16 cellular contexts compared by ENCODE assay signal in the genomic region with DNA sequence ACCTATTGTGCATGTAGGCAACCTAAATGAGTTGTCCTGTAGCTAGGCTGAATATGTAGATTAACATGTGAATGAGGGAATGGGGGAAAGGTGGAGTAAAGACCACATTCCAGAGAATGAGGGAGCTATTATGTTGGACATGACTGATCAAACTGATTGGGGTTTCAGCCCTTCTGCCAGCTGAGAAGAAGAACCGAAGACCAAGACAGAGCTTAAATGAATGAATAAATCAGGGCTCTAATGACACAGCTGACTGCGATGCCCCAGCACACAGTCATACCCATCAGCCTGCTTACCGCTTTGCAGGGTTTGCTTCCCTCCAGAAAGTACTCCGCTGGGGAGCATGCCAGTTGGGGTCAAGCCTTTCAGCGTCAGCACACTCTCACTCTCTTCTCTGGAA.
DNase-seq lines count a peak whose midpoint lies in the region; ATAC-seq and TF ChIP-seq lines count a peak whose summit lies in the region.
"Had no signal": no experiment of that assay in that cellular context is flagged by ENCODE, and none has a peak within 500 bp of the region (broad histone marks: within the 10 kb centered on the region; RNA-seq: fewer than 3 reads in every experiment).

No MANE protein-coding gene starts in this region.

- no peak overlapping the region for H2BK20ac ChIP-seq in H9 (ENCODE audit: low read depth, low read length, poor library complexity, severe bottlenecking)

- H3K23ac ChIP-seq in H9 (ENCODE audit: insufficient read length, low read depth, low read length) = no peak overlapping the region

- TF ChIP-seq EP300 in stomach (IDR thresholded peaks at IDR 0.05) = no peak

- DNase-seq in H9 (peak; percentile 63), stomach (no peak), osteoblast (ENCODE audit: insufficient read length, low spot score, missing footprints) (no peak)
- DNase-seq: CD4-positive, CD25-positive, alpha-beta regulatory T cell; COR-L47; NCI-H1436; NCI-H2029; NCI-H345; NCI-H526 had no signal

- no peaks in the 10 kb centered on the region for H3K27me3 Mint-ChIP-seq in H9 (ENCODE audit: low read depth)
- no peaks in the 10 kb centered on the region for H3K27me3 Mint-ChIP-seq in dendritic cell treated with granulocyte-macrophage colony-stimulating factor and Interleukin-4, amounts not matched to agents 40 ng/mL and 50 ng/mL, for 4 days
- H3K27me3 Mint-ChIP-seq: B cell; CD4-positive, CD25-positive, alpha-beta regulatory T cell had no signal

- H3K9me3 ChIP-seq in H9 (ENCODE audit: control insufficient read depth, low read depth, low read length) = no peaks in the 10 kb centered on the region
- H3K9me3 ChIP-seq in iPS-15b (ENCODE audit: control insufficient read depth, insufficient read depth, low read length) = no peaks in the 10 kb centered on the region
- H3K9me3 ChIP-seq in stomach = no peaks in the 10 kb centered on the region
- no peaks in the 10 kb centered on the region for H3K9me3 ChIP-seq in osteoblast (ENCODE audit: low read depth, low read length)

- intact Hi-C loops in dendritic cell treated with granulocyte-macrophage colony-stimulating factor and Interleukin-4, amounts not matched to agents 40 ng/mL and 50 ng/mL, for 4 days (cut with micrococcal nuclease) = no loop called here
- intact Hi-C loops in stomach (cut with DNase I; ENCODE audit: low total_unique reads) = no loop called here

- H2AFZ ChIP-seq in H9 (ENCODE audit: low read length) (no peak overlapping the region), osteoblast (ENCODE audit: low read length) (no peak overlapping the region)

- H3K79me2 ChIP-seq in H9 (ENCODE audit: insufficient read depth, low read length) = no peaks in the 10 kb centered on the region
- H3K79me2 ChIP-seq in osteoblast (ENCODE audit: insufficient read depth, low read length) = no peaks in the 10 kb centered on the region

- H3K4me2 ChIP-seq in H9 (ENCODE audit: insufficient read depth, insufficient read length, low read length) (peak overlapping the region; percentile 48), osteoblast (ENCODE audit: insufficient read depth, low read length) (no peak overlapping the region)

- no peaks in the 10 kb centered on the region for H4K20me1 ChIP-seq in H9 (ENCODE audit: control insufficient read depth, insufficient read depth, insufficient read length)
- no peaks in the 10 kb centered on the region for H4K20me1 ChIP-seq in osteoblast (ENCODE audit: insufficient read depth, low read length)

- H3T11ph ChIP-seq in H9 (ENCODE audit: low read length) = no peak overlapping the region

- H3K18ac ChIP-seq in H9 (ENCODE audit: insufficient read length, low read depth, low read length) = peak overlapping the region; percentile 8

- H3K27me3 ChIP-seq in H9 (ENCODE audit: insufficient read depth, low read length) (no peaks in the 10 kb centered on the region; the same call in 1 of the 2 replicates), iPS-15b (ENCODE audit: control insufficient read depth, insufficient read depth, low read length) (no peaks in the 10 kb centered on the region), stomach (no peaks in the 10 kb centered on the region), osteoblast (ENCODE audit: insufficient read depth, low read length) (no peaks in the 10 kb centered on the region)

- H2BK120ac ChIP-seq in H9 (ENCODE audit: low read depth, low read length, poor library complexity, severe bottlenecking) = no peak overlapping the region

- H4K8ac ChIP-seq in H9 (replicated peaks; ENCODE audit: insufficient read length, low read depth, low read length) = no peak overlapping the region

- peak overlapping the region; percentile 42 to 69 for H3K4me3 Mint-ChIP-seq in H9
- no peak overlapping the region for H3K4me3 Mint-ChIP-seq in dendritic cell treated with granulocyte-macrophage colony-stimulating factor and Interleukin-4, amounts not matched to agents 40 ng/mL and 50 ng/mL, for 4 days
- H3K4me3 Mint-ChIP-seq: B cell; CD4-positive, CD25-positive, alpha-beta regulatory T cell had no signal

- H3K14ac ChIP-seq in H9 (ENCODE audit: insufficient read depth, low read length) = no peak overlapping the region

- H3K4me1 ChIP-seq in H9 (ENCODE audit: insufficient read depth, low read length) = peaks cover 6% of the 10 kb centered on the region; the same call in 1 of the 2 replicates
- H3K4me1 ChIP-seq in iPS-15b (ENCODE audit: control insufficient read depth, insufficient read depth, low read length) = peaks cover 24% of the 10 kb centered on the region
- H3K4me1 ChIP-seq in stomach = no peaks in the 10 kb centered on the region
- H3K4me1 ChIP-seq in osteoblast (ENCODE audit: insufficient read depth, low read length) = no peaks in the 10 kb centered on the region

- H3K27ac Mint-ChIP-seq in H9 = peak overlapping the region; percentile 94 to 98 (median 97)
- H3K27ac Mint-ChIP-seq in dendritic cell treated with granulocyte-macrophage colony-stimulating factor and Interleukin-4, amounts not matched to agents 40 ng/mL and 50 ng/mL, for 4 days = peak overlapping the region; percentile 19
- H3K27ac Mint-ChIP-seq: B cell; CD4-positive, CD25-positive, alpha-beta regulatory T cell had no signal

- no peak overlapping the region for H3K56ac ChIP-seq in H9 (ENCODE audit: insufficient read length, low read depth, low read length)

- WGBS in H9 (ENCODE audit: extremely low coverage, insufficient read length, low lambda C conversion rate) = no CpG with 5 or more reads among the region's 5 CpGs
- 72 to 84% (median 77%) methylated on average over 5 of the region's 5 CpGs for whole genome bisulfite sequencing in stomach, 5 donors

- H3K23me2 ChIP-seq in H9 (ENCODE audit: insufficient read length, low read depth, low read length, poor library complexity, severe bottlenecking) = no peaks in the 10 kb centered on the region

- peaks cover 54 to 63% of the 10 kb centered on the region in 2 experiments for H3K4me1 Mint-ChIP-seq in H9
- H3K4me1 Mint-ChIP-seq in dendritic cell treated with granulocyte-macrophage colony-stimulating factor and Interleukin-4, amounts not matched to agents 40 ng/mL and 50 ng/mL, for 4 days (ENCODE audit: low read depth) = peaks cover 7% of the 10 kb centered on the region
- H3K4me1 Mint-ChIP-seq: B cell had no signal

- H2AK5ac ChIP-seq in H9 (ENCODE audit: insufficient read length, low read length) = no peak overlapping the region

- no peak overlapping the region for H3K4ac ChIP-seq in H9 (ENCODE audit: low read depth, low read length)

- no peak overlapping the region for H2BK15ac ChIP-seq in H9 (ENCODE audit: low read depth, low read length)

- no peak overlapping the region for H2BK5ac ChIP-seq in H9 (ENCODE audit: insufficient read length, low read length)

- peaks cover 0 to 4% (median 0%) of the 10 kb centered on the region in 3 experiments; a peak in 2 of 7 replicates for H3K36me3 Mint-ChIP-seq in H9 (ENCODE audit: insufficient read depth in 1 of 3, low read depth in 3 of 3)
- peaks cover 51% of the 10 kb centered on the region for H3K36me3 Mint-ChIP-seq in dendritic cell treated with granulocyte-macrophage colony-stimulating factor and Interleukin-4, amounts not matched to agents 40 ng/mL and 50 ng/mL, for 4 days (ENCODE audit: low read depth)

- no peak for TF ChIP-seq CTCF in 22Rv1 (IDR thresholded peaks at IDR 0.05)
- no peak for TF ChIP-seq CTCF in H9 (conservative IDR thresholded peaks at IDR 0.05)
- TF ChIP-seq CTCF in stomach (IDR thresholded peaks at IDR 0.05) = no peak
- TF ChIP-seq CTCF in osteoblast (IDR thresholded peaks at IDR 0.05; ENCODE audit: extremely low read depth, low read depth, low read length) = no peak

- H3K9me3 Mint-ChIP-seq in H9 = no peaks in the 10 kb centered on the region
- no peaks in the 10 kb centered on the region for H3K9me3 Mint-ChIP-seq in dendritic cell treated with granulocyte-macrophage colony-stimulating factor and Interleukin-4, amounts not matched to agents 40 ng/mL and 50 ng/mL, for 4 days
- H3K9me3 Mint-ChIP-seq: CD4-positive, CD25-positive, alpha-beta regulatory T cell had no signal

- ATAC-seq in HG03439 (IDR thresholded peaks at IDR 0.05; ENCODE audit: unreplicated experiment) = no peak
- ATAC-seq in HG03342 (IDR thresholded peaks at IDR 0.05; ENCODE audit: unreplicated experiment) = no peak
- ATAC-seq: Right ventricle myocardium inferior had no signal

- no peak overlapping the region for H4K91ac ChIP-seq in H9 (ENCODE audit: insufficient read length, low read depth, low read length)

- no peak overlapping the region for H3K9ac ChIP-seq in H9 (ENCODE audit: extremely low read depth, insufficient read length, low read length)
- no peak overlapping the region for H3K9ac ChIP-seq in iPS-15b (ENCODE audit: low read depth, low read length)

- no peak overlapping the region for H2BK12ac ChIP-seq in H9 (ENCODE audit: insufficient read length, low read depth, low read length)

- no peaks in the 10 kb centered on the region for H3K36me3 ChIP-seq in iPS-15b (ENCODE audit: control insufficient read depth, insufficient read depth, low read length)
- peaks cover 0 to 29% (median 25%) of the 10 kb centered on the region in 4 donors for H3K36me3 ChIP-seq in stomach
- H3K36me3 ChIP-seq in osteoblast (ENCODE audit: insufficient read depth, low read length) = peaks cover 6% of the 10 kb centered on the region

- TF ChIP-seq POLR2A in stomach (IDR thresholded peaks at IDR 0.05) = no peak

- no peaks in the 10 kb centered on the region for H3K79me1 ChIP-seq in H9 (ENCODE audit: insufficient read depth, low read depth, low read length, poor library complexity, severe bottlenecking)

- H3K4me3 ChIP-seq in iPS-15b (ENCODE audit: low read depth, low read length) (peak overlapping the region; percentile 13), stomach (no peak overlapping the region), osteoblast (ENCODE audit: insufficient read depth, low read length) (no peak overlapping the region)

- no peak overlapping the region for H4K5ac ChIP-seq in H9 (ENCODE audit: insufficient read length, low read depth, low read length)

- H3K27ac ChIP-seq in 22Rv1 (peak overlapping the region; percentile 59), H9 (ENCODE audit: insufficient read length, low read depth, low read length) (peak overlapping the region; percentile 55), stomach (no peak overlapping the region), osteoblast (ENCODE audit: low read depth, low read length) (no peak overlapping the region)

Comparison
In these comparisons a context has a peak if more than half of its experiments do, and no peak if none do; other contexts are left out.
1. H3K27ac ChIP-seq: peak in 22Rv1 (single experiment) and H9 (single experiment); none in stomach (0 of 5) and osteoblast (single experiment).